ENCODE assay signal across 1 cellular context in genomic region chr15:71329041-71329440, GRCh38.
TF ChIP-seq lines count a peak whose summit lies in the region.

No MANE protein-coding gene starts in this region.

TF ChIP-seq in IMR-90, 13 proteins besides CTCF, POLR2A, EP300 and RAD21 (continued from another document):
- TF ChIP-seq MAFK (IDR thresholded peaks at IDR 0.05; ENCODE audit: low read depth, low read length), result no peak
- no peak for TF ChIP-seq CEBPB (IDR thresholded peaks at IDR 0.05; ENCODE audit: low read depth, low read length)
- no peak for TF ChIP-seq CHD1 (IDR thresholded peaks at IDR 0.05; ENCODE audit: low read depth, low read length)
- TF ChIP-seq FOS (IDR thresholded peaks at IDR 0.05; ENCODE audit: low read depth, low read length), result no peak
- TF ChIP-seq BHLHE40 (IDR thresholded peaks at IDR 0.05; ENCODE audit: low read depth, low read length), result no peak
- no peak for TF ChIP-seq RCOR1 (IDR thresholded peaks at IDR 0.05; ENCODE audit: insufficient replicate concordance, low read length)
- no peak for TF ChIP-seq USF2 (IDR thresholded peaks at IDR 0.05; ENCODE audit: low read depth, low read length)
- no peak for TF ChIP-seq NFE2L2 (IDR thresholded peaks at IDR 0.05; ENCODE audit: low read depth, low read length)
